ENCODE assay signal across 2 cellular contexts in the genomic region with DNA sequence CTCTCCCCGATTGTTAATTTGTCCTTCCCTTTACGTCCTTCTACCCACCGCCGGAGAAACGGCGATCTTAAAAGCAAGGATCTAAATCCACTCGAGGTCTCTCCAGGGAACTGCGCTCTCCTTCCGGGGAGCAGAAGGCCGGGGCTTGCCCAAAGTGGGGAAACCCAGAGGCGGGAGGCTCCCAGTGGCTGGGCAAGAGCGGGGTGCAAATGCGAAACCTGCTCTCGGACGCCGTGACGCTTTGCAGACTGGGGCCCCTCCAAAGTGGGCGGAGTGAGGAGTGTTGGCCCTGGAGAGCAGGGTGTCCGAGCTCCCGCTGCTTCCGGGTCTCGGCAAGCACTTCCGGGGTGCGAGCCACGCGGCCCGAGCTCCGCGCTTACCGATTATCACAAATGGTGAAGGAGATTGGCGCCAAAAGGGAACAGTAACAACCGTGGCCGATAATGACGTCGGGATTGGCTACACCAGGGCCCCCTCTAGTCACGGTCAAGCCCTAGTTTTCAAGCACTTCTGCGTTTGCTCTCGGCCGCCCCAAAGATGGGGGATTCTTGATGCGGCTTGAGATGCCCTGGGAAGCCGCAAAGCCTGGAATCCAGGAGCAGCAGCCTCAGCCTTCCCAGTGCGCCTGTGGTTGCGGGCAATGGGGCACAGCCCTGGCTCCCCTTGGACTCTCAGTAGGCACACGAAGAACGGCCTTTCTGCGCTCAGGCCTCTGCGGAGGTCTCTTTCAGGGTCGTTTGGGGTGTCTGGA.
TF ChIP-seq lines count a peak whose summit lies in the region.

No MANE protein-coding gene starts in this region.

TF ChIP-seq in liver, 16 proteins besides CTCF, POLR2A, EP300 and RAD21:
- TF ChIP-seq GABPA (IDR thresholded peaks at IDR 0.05 in 1 of 2, conservative IDR thresholded peaks at IDR 0.05 in 1 of 2): peak; percentile 52 to 73
- no peak for TF ChIP-seq HNF4G (IDR thresholded peaks at IDR 0.05)
- TF ChIP-seq, protein P1, sequence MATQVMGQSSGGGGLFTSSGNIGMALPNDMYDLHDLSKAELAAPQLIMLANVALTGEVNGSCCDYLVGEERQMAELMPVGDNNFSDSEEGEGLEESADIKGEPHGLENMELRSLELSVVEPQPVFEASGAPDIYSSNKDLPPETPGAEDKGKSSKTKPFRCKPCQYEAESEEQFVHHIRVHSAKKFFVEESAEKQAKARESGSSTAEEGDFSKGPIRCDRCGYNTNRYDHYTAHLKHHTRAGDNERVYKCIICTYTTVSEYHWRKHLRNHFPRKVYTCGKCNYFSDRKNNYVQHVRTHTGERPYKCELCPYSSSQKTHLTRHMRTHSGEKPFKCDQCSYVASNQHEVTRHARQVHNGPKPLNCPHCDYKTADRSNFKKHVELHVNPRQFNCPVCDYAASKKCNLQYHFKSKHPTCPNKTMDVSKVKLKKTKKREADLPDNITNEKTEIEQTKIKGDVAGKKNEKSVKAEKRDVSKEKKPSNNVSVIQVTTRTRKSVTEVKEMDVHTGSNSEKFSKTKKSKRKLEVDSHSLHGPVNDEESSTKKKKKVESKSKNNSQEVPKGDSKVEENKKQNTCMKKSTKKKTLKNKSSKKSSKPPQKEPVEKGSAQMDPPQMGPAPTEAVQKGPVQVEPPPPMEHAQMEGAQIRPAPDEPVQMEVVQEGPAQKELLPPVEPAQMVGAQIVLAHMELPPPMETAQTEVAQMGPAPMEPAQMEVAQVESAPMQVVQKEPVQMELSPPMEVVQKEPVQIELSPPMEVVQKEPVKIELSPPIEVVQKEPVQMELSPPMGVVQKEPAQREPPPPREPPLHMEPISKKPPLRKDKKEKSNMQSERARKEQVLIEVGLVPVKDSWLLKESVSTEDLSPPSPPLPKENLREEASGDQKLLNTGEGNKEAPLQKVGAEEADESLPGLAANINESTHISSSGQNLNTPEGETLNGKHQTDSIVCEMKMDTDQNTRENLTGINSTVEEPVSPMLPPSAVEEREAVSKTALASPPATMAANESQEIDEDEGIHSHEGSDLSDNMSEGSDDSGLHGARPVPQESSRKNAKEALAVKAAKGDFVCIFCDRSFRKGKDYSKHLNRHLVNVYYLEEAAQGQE (IDR thresholded peaks at IDR 0.05): no peak
TF ChIP-seq in liver: peak in this region for 1.

TF ChIP-seq in HepG2, 621 proteins besides CTCF, POLR2A, EP300 and RAD21:
- no peak for TF ChIP-seq ZNF891 (CRISPR knock-in tag; IDR thresholded peaks at IDR 0.05)
- no peak for TF ChIP-seq SSRP1 (CRISPR knock-in tag; IDR thresholded peaks at IDR 0.05)
- TF ChIP-seq SP2 (CRISPR knock-in tag; IDR thresholded peaks at IDR 0.05): no peak
- TF ChIP-seq, protein P2, sequence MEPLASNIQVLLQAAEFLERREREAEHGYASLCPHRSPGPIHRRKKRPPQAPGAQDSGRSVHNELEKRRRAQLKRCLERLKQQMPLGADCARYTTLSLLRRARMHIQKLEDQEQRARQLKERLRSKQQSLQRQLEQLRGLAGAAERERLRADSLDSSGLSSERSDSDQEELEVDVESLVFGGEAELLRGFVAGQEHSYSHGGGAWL (CRISPR knock-in tag; IDR thresholded peaks at IDR 0.05): no peak
- TF ChIP-seq ZNF780A (CRISPR knock-in tag; IDR thresholded peaks at IDR 0.05): no peak
- TF ChIP-seq ZNF24 (IDR thresholded peaks at IDR 0.05): no peak
- TF ChIP-seq JDP2 (CRISPR knock-in tag; IDR thresholded peaks at IDR 0.05; ENCODE audit: borderline replicate concordance): no peak
- no peak for TF ChIP-seq RBM22 (optimal IDR thresholded peaks at IDR 0.05; ENCODE audit: low read length)
- no peak for TF ChIP-seq MIER3 (CRISPR knock-in tag; IDR thresholded peaks at IDR 0.05; ENCODE audit: borderline replicate concordance)
